In the genomic region with DNA sequence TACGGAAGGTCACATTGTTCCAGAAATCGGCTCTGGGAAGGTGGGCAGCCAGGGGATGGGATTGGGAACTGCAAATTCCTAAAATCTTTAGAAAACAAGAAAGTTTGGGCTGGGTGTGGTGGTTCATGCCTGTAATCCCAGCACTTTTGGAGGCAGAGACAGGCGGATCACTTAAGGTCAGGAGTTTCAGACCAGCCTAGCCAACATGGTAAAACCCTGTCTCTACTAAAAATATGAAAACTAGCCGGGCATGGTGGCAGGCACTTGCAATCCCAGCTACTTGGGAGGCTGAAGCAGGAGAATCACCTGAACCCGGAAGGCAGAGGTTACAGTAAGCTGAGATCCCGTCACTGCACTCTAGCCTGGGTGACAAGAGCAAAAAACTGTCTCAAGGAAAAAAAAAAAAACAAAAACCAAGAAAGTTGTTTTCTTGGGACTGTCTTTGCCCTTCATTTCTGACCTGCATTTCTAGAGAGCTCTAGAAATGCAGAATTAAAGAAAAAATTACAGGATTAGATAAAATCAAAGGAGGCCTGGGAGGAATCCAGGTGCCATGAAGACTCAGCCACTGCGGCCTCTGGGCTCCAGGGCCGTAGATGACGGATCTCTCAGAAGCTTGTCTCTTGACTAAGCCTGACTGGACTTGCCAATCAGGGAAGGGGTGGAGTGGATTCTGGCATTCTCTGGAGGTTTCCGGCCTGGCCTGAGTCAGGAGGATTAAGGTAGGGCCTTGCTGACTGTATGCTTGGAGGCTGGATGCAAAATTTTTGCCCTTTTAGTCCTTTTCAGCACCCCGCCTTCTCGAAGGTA, we compare ENCODE assay signal across 8 cellular contexts. TPM values are rescaled to one million over a fixed set of nuclear protein-coding genes. Genes with fewer than 3 reads are reported as not detected.
DNase-seq lines count a peak whose midpoint lies in the region; ATAC-seq and TF ChIP-seq lines count a peak whose summit lies in the region.

No MANE protein-coding gene starts in this region.

- H3K36me3 Mint-ChIP-seq in stimulated activated naive B cell treated with anti-CD40 and anti-IgM and Interleukin-4, amounts not matched to agents 10 μg/mL and 1 μg/mL and 100 μg/mL, for 72 hours = peaks cover 0 to 3% of the 10 kb centered on the region in 2 donors
- H3K36me3 Mint-ChIP-seq in naive thymus-derived CD8-positive, alpha-beta T cell = no peaks in the 10 kb centered on the region

- H3K9me3 Mint-ChIP-seq in stimulated activated naive B cell treated with anti-CD40 and anti-IgM and Interleukin-4, amounts not matched to agents 10 μg/mL and 1 μg/mL and 100 μg/mL, for 72 hours = no peaks in the 10 kb centered on the region
- H3K9me3 Mint-ChIP-seq in naive thymus-derived CD8-positive, alpha-beta T cell = no peaks in the 10 kb centered on the region

- WGBS in adipose tissue, 3 donors = 45 to 60% (median 46%) methylated on average over 12 of the region's 12 CpGs

- H3K27me3 Mint-ChIP-seq in stimulated activated naive B cell treated with anti-CD40 and anti-IgM and Interleukin-4, amounts not matched to agents 10 μg/mL and 1 μg/mL and 100 μg/mL, for 72 hours = no peaks in the 10 kb centered on the region
- no peaks in the 10 kb centered on the region for H3K27me3 Mint-ChIP-seq in naive thymus-derived CD8-positive, alpha-beta T cell

- H3K4me1 Mint-ChIP-seq in stimulated activated naive B cell treated with anti-CD40 and anti-IgM and Interleukin-4, amounts not matched to agents 10 μg/mL and 1 μg/mL and 100 μg/mL, for 72 hours = peaks cover 43 to 78% of the 10 kb centered on the region in 2 donors
- H3K4me1 Mint-ChIP-seq in naive thymus-derived CD8-positive, alpha-beta T cell = peaks cover 17 to 50% (median 39%) of the 10 kb centered on the region in 4 donors

- POLR2A ChIA-PET in naive thymus-derived CD8-positive, alpha-beta T cell (lab: Charles Lee) = interaction anchor here (0.7 to 24.9 kb wide), 8 partner anchors 12 to 115 kb away, joined by 3 to 2047 read pairs (median 4); a partner anchor contains a TSS

- H3K27ac Mint-ChIP-seq in stimulated activated naive B cell treated with anti-CD40 and anti-IgM and Interleukin-4, amounts not matched to agents 10 μg/mL and 1 μg/mL and 100 μg/mL, for 72 hours = peak overlapping the region; percentile 95
- peak overlapping the region in 3 of 10 donors; percentile 65 to 77 (median 72) for H3K27ac Mint-ChIP-seq in naive thymus-derived CD8-positive, alpha-beta T cell

- no peak for ATAC-seq in stimulated activated naive B cell treated with anti-CD40 and anti-IgM and Interleukin-4, amounts not matched to agents 10 μg/mL and 1 μg/mL and 100 μg/mL, for 72 hours (replicated peaks)
- ATAC-seq in GM21360 (IDR thresholded peaks at IDR 0.05; ENCODE audit: unreplicated experiment) = no peak
- no peak for ATAC-seq in naive thymus-derived CD8-positive, alpha-beta T cell

- TF ChIP-seq CTCF in AG09309 (IDR thresholded peaks at IDR 0.05; ENCODE audit: control insufficient read depth, insufficient read depth, low read depth, low read length, missing control alignments) = no peak

- peak overlapping the region; percentile 88 for H3K27ac ChIP-seq in adipose tissue (ENCODE audit: low read depth, low read length)

- peak overlapping the region; percentile 73 to 82 for H3K4me3 Mint-ChIP-seq in stimulated activated naive B cell treated with anti-CD40 and anti-IgM and Interleukin-4, amounts not matched to agents 10 μg/mL and 1 μg/mL and 100 μg/mL, for 72 hours
- no peak overlapping the region for H3K4me3 Mint-ChIP-seq in naive thymus-derived CD8-positive, alpha-beta T cell

- no peak overlapping the region for H3K4me3 ChIP-seq in AG09309 (ENCODE audit: control insufficient read depth, low read depth, low read length)

- peak; percentile 97 for DNase-seq in AG09309 (ENCODE audit: low read depth)
- peak; percentile 88 for DNase-seq in HK-2 (ENCODE audit: unreplicated experiment)
- DNase-seq in iris pigment epithelial cell (ENCODE audit: low read depth) = peak; percentile 99
- DNase-seq in stimulated activated naive B cell treated with anti-CD40 and anti-IgM and Interleukin-4, amounts not matched to agents 10 μg/mL and 1 μg/mL and 100 μg/mL, for 72 hours = no peak
- no peak for DNase-seq in NCI-H2029 (lab: John Stamatoyannopoulos, UW)
- no peak for DNase-seq in naive thymus-derived CD8-positive, alpha-beta T cell

RNA-seq across cellular contexts. Expression of a gene that starts 5.3 kb away (rescaled TPM):
- 1,000 to 10,000 TPM in 1 of 3 donors, 100 to 1,000 TPM in 1, 10 to 100 TPM in 1; 88.8 to 1,293 (median 187) TPM for polyA plus RNA-seq in adipose tissue
- over 10,000 TPM; 29,995 to 30,085 TPM for total RNA-seq in naive thymus-derived CD8-positive, alpha-beta T cell
- polyA plus RNA-seq in naive thymus-derived CD8-positive, alpha-beta T cell = 1,000 to 10,000 TPM; 1,355 to 3,419 (median 2,188) TPM

RNA-seq across cellular contexts. Expression of a gene that starts 31.3 kb away (rescaled TPM):
- polyA plus RNA-seq in adipose tissue = 10 to 100 TPM; 55.1 to 77.2 (median 63.0) TPM
- total RNA-seq in naive thymus-derived CD8-positive, alpha-beta T cell = 10 to 100 TPM; 69.0 to 70.6 TPM
- polyA plus RNA-seq in naive thymus-derived CD8-positive, alpha-beta T cell = 10 to 100 TPM; 23.2 to 41.5 (median 33.5) TPM

Comparison
In these comparisons a context has a peak if more than half of its experiments do, and no peak if none do; other contexts are left out.
1. DNase-seq: peak in AG09309 (single experiment), HK-2 (single experiment) and iris pigment epithelial cell (single experiment); none in stimulated activated naive B cell treated with anti-CD40 and anti-IgM and Interleukin-4, amounts not matched to agents 10 μg/mL and 1 μg/mL and 100 μg/mL, for 72 hours (single experiment), NCI-H2029 (single experiment) and naive thymus-derived CD8-positive, alpha-beta T cell (0 of 10).
2. H3K4me3 Mint-ChIP-seq: peak in stimulated activated naive B cell treated with anti-CD40 and anti-IgM and Interleukin-4, amounts not matched to agents 10 μg/mL and 1 μg/mL and 100 μg/mL, for 72 hours (2 of 2); none in naive thymus-derived CD8-positive, alpha-beta T cell (0 of 10).